1 cellular context compared by ENCODE assay signal in genomic region chr2:170393861-170394498, GRCh38.
TF ChIP-seq lines count a peak whose summit lies in the region.

No MANE protein-coding gene starts in this region.

TF ChIP-seq in HepG2, 621 proteins besides CTCF, POLR2A, EP300 and RAD21 (continued from another document):
- TF ChIP-seq PAXIP1 (CRISPR knock-in tag; conservative IDR thresholded peaks at IDR 0.05) (0 out of 2 replicates have a peak, but pooled peaks have one; percentile 17), DMTF1 (CRISPR knock-in tag; IDR thresholded peaks at IDR 0.05) (no peak), PHB2 (IDR thresholded peaks at IDR 0.05; ENCODE audit: partially characterized antibody) (no peak), ZNF75D (CRISPR knock-in tag; IDR thresholded peaks at IDR 0.05; ENCODE audit: borderline replicate concordance) (no peak), KDM4B (CRISPR knock-in tag; IDR thresholded peaks at IDR 0.05) (no peak), MBD4 (IDR thresholded peaks at IDR 0.05; ENCODE audit: borderline replicate concordance, low read length) (no peak), ZNF737 (CRISPR knock-in tag; IDR thresholded peaks at IDR 0.05; ENCODE audit: borderline replicate concordance) (no peak), ZFX (CRISPR knock-in tag; IDR thresholded peaks at IDR 0.05; ENCODE audit: low read depth) (no peak), BCL6 (CRISPR knock-in tag; IDR thresholded peaks at IDR 0.05) (peak; percentile 41), HINFP (CRISPR knock-in tag; IDR thresholded peaks at IDR 0.05; ENCODE audit: low read depth) (no peak), PAWR (CRISPR knock-in tag; IDR thresholded peaks at IDR 0.05; ENCODE audit: borderline replicate concordance) (no peak), SMYD3 (CRISPR knock-in tag; IDR thresholded peaks at IDR 0.05) (no peak), ZNF281 (CRISPR knock-in tag; IDR thresholded peaks at IDR 0.05; ENCODE audit: borderline replicate concordance) (no peak), ZNF224 (CRISPR knock-in tag; IDR thresholded peaks at IDR 0.05) (no peak), ZNF761 (CRISPR knock-in tag; conservative IDR thresholded peaks at IDR 0.05) (no peak), TGIF2 (CRISPR knock-in tag; IDR thresholded peaks at IDR 0.05) (no peak), ZNF142 (CRISPR knock-in tag; IDR thresholded peaks at IDR 0.05) (no peak), ZSCAN22 (CRISPR knock-in tag; IDR thresholded peaks at IDR 0.05) (no peak), SOX5 (CRISPR knock-in tag; IDR thresholded peaks at IDR 0.05; ENCODE audit: borderline replicate concordance) (0 out of 2 replicates have a peak, but pooled peaks have one; percentile 10), SRSF4 (IDR thresholded peaks at IDR 0.05; ENCODE audit: low read depth, low read length, poor library complexity, severe bottlenecking) (no peak), NFRKB (IDR thresholded peaks at IDR 0.05) (no peak), ZNF7 (CRISPR knock-in tag; IDR thresholded peaks at IDR 0.05) (peak; percentile 93), TEAD3 (CRISPR knock-in tag; optimal IDR thresholded peaks at IDR 0.05; ENCODE audit: borderline replicate concordance) (peak; percentile 31), STAT6 (CRISPR knock-in tag; IDR thresholded peaks at IDR 0.05; ENCODE audit: borderline replicate concordance) (no peak), NFYC (CRISPR knock-in tag; IDR thresholded peaks at IDR 0.05) (no peak)
